Comparison of ENCODE assay signal across 19 cellular contexts in genomic region chr11:103528046-103528445, GRCh38.
"Had no signal": no experiment of that assay in that cellular context is flagged by ENCODE, and none has a peak within 500 bp of the region (broad histone marks: within the 10 kb centered on the region; RNA-seq: fewer than 3 reads in every experiment).

No MANE protein-coding gene starts in this region.

- H3K9me3 ChIP-seq: gastroesophageal sphincter, heart right ventricle, mucosa of descending colon, ovary, stomach, testis had no signal

- H3K27me3 ChIP-seq: gastroesophageal sphincter, heart right ventricle, ovary, stomach, testis had no signal

- H3K36me3 ChIP-seq: gastroesophageal sphincter, heart right ventricle, ovary, stomach had no signal

- H3K27ac ChIP-seq: coronary artery, gastroesophageal sphincter, heart right ventricle, ovary, stomach, testis had no signal

- H3K4me1 ChIP-seq: gastroesophageal sphincter, stomach, testis had no signal

- DNase-seq: activated CD4-positive, alpha-beta T cell treated with anti-CD3 and anti-CD28 coated beads, Interleukin-2, amount 10 ng/mL, durations not matched to agents 7 days and 5 days; activated CD4-positive, CD25-positive, alpha-beta regulatory T cell; activated CD8-positive, alpha-beta memory T cell treated with anti-CD3 and anti-CD28 coated beads, Interleukin-2, amount 50 U/mL, for 48 hours; activated gamma-delta T cell treated with Interleukin-2 at 50 U/mL for 16 hours; activated naive CD8-positive, alpha-beta T cell treated with anti-CD3 and anti-CD28 coated beads for 36 hours; activated T-cell treated with anti-CD3 and anti-CD28 coated beads, Interleukin-2, amount 50 U/mL, for 72 hours; effector CD4-positive, alpha-beta T cell; heart right ventricle; mucosa of descending colon; naive thymus-derived CD4-positive, alpha-beta T cell; ovary; stimulated activated CD4-positive, alpha-beta T cell treated with anti-CD3 and anti-CD28 coated beads, Interleukin-1b, Interleukin-23, amount 100 ng/mL, for 48 hours; stomach; SW 1271; testis had no signal

- H3K4me3 ChIP-seq: coronary artery, gastroesophageal sphincter, heart right ventricle, lung, mucosa of descending colon, ovary, stomach, testis had no signal

- ATAC-seq: activated T-cell treated with anti-CD3 and anti-CD28 coated beads, Interleukin-2, amount 50 U/mL, for 72 hours; gastroesophageal sphincter; heart right ventricle; mucosa of descending colon; naive thymus-derived CD4-positive, alpha-beta T cell; sciatic nerve had no signal
